Comparison of ENCODE assay signal across 2 cellular contexts in the genomic region with DNA sequence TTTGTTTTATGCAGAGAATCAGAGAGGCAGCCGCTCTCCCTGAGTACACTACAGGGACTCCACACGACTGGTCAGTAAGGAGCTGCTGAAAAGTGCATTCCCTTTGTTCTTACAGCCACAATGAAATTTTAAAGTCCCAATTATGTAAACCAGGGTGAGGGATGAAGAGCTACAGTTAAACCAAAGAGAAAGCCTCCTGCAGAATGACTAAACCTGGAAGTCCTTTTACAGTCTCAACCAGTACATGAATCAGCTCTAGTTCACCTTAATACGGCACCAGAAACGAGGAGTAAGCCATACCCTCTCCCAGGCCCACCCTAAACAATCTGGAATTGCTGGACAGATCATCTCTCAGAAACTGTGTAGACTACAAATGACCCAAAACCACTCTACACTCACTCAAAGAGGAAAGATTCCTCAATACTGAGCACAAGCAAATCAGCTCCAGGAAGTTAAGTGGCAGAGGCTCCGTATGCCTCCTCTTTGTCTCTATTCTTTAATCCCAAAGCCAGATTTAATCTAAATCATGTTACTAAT.
TF ChIP-seq lines count a peak whose summit lies in the region.

No MANE protein-coding gene starts in this region.

TF ChIP-seq in A549, 52 proteins besides CTCF, POLR2A, EP300 and RAD21 (continued from another document):
- TF ChIP-seq, protein P1, sequence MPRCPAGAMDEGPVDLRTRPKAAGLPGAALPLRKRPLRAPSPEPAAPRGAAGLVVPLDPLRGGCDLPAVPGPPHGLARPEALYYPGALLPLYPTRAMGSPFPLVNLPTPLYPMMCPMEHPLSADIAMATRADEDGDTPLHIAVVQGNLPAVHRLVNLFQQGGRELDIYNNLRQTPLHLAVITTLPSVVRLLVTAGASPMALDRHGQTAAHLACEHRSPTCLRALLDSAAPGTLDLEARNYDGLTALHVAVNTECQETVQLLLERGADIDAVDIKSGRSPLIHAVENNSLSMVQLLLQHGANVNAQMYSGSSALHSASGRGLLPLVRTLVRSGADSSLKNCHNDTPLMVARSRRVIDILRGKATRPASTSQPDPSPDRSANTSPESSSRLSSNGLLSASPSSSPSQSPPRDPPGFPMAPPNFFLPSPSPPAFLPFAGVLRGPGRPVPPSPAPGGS (IDR thresholded peaks at IDR 0.05): no peak
- TF ChIP-seq REST (IDR thresholded peaks at IDR 0.05) (no peak), RCOR1 (IDR thresholded peaks at IDR 0.05; ENCODE audit: low read depth, low read length) (no peak), CEBPB (IDR thresholded peaks at IDR 0.05) (no peak), CBX8 (IDR thresholded peaks at IDR 0.05) (no peak)

TF ChIP-seq in IMR-90, 13 proteins besides CTCF, POLR2A, EP300 and RAD21 (continued from another document):
- TF ChIP-seq USF2 (IDR thresholded peaks at IDR 0.05; ENCODE audit: low read depth, low read length) (no peak), BHLHE40 (IDR thresholded peaks at IDR 0.05; ENCODE audit: low read depth, low read length) (no peak), MAZ (IDR thresholded peaks at IDR 0.05; ENCODE audit: borderline replicate concordance, low read depth, low read length) (no peak), FOS (IDR thresholded peaks at IDR 0.05; ENCODE audit: low read depth, low read length) (no peak), NFE2L2 (IDR thresholded peaks at IDR 0.05; ENCODE audit: low read depth, low read length) (no peak)
- TF ChIP-seq, protein P2, sequence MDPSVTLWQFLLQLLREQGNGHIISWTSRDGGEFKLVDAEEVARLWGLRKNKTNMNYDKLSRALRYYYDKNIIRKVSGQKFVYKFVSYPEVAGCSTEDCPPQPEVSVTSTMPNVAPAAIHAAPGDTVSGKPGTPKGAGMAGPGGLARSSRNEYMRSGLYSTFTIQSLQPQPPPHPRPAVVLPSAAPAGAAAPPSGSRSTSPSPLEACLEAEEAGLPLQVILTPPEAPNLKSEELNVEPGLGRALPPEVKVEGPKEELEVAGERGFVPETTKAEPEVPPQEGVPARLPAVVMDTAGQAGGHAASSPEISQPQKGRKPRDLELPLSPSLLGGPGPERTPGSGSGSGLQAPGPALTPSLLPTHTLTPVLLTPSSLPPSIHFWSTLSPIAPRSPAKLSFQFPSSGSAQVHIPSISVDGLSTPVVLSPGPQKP (IDR thresholded peaks at IDR 0.05; ENCODE audit: borderline replicate concordance, low read depth, low read length): no peak
